Comparison of ENCODE assay signal across 17 cellular contexts in genomic region chr5:17080361-17080760, GRCh38.
A peak's percentile ranks its signal among the peaks of the same experiment; 100 is the strongest.
DNase-seq lines count a peak whose midpoint lies in the region; ATAC-seq, FAIRE-seq and TF ChIP-seq lines count a peak whose summit lies in the region.
"Had no signal": no experiment of that assay in that cellular context is flagged by ENCODE, and none has a peak within 500 bp of the region (broad histone marks: within the 10 kb centered on the region; RNA-seq: fewer than 3 reads in every experiment).

No MANE protein-coding gene starts in this region.

- no peaks in the 10 kb centered on the region for H3K36me3 ChIP-seq in endothelial cell of umbilical vein (ENCODE audit: control insufficient read depth in 2 of 2, extremely low read depth in 1 of 2, insufficient read depth in 2 of 2, low read length in 2 of 2)
- H3K36me3 ChIP-seq: HAP-1 had no signal

- H3K9me1 ChIP-seq in endothelial cell of umbilical vein (replicated peaks; ENCODE audit: control insufficient read depth, extremely low read depth, insufficient read depth, low read length), result no peaks in the 10 kb centered on the region

- CTCF ChIA-PET in endothelial cell of umbilical vein (lab: Charles Lee), result interaction anchor here (1.1 to 3.7 kb wide), 7 partner anchors 12 to 147 kb away, joined by 3 to 44 read pairs (median 8); partner anchors contain the start of gene MYO10

- dilution Hi-C loops in endothelial cell of umbilical vein (cut with MboI; ENCODE audit: extremely low pct_ligation_motif_present, low sequenced_read_pairs), result no loop called here

- H3K9me3 Mint-ChIP-seq in activated T-helper 17 cell treated with anti-CD3 and anti-CD28 coated beads, Interleukin-2, amount 50 U/mL, for 72 hours, result peaks cover 7% of the 10 kb centered on the region
- H3K9me3 Mint-ChIP-seq: CD4-positive, alpha-beta T cell had no signal

- no peak overlapping the region for H3K4me3 Mint-ChIP-seq in activated T-helper 17 cell treated with anti-CD3 and anti-CD28 coated beads, Interleukin-2, amount 50 U/mL, for 72 hours
- H3K4me3 Mint-ChIP-seq: CD4-positive, alpha-beta T cell had no signal

- TF ChIP-seq CTCF in VCaP (conservative IDR thresholded peaks at IDR 0.05) (no peak), endothelial cell of umbilical vein (IDR thresholded peaks at IDR 0.05; ENCODE audit: extremely low read depth in 1 of 2, insufficient read depth in 1 of 2, low read depth in 1 of 2, low read length in 2 of 2) (no peak), foreskin fibroblast (IDR thresholded peaks at IDR 0.05; ENCODE audit: low read depth, low read length) (no peak)

- H3K27ac ChIP-seq in VCaP (peak overlapping the region; percentile 85; the same call in 1 of the 2 replicates), endothelial cell of umbilical vein (ENCODE audit: insufficient read depth, low read depth, low read length) (peak overlapping the region; percentile 80)
- H3K27ac ChIP-seq: C4-2B had no signal

- no peak overlapping the region for H2AFZ ChIP-seq in endothelial cell of umbilical vein (ENCODE audit: low read depth, low read length)

- H3K9me3 ChIP-seq in endothelial cell of umbilical vein (replicated peaks; ENCODE audit: control insufficient read depth, insufficient read depth, low read length), result no peaks in the 10 kb centered on the region
- H3K9me3 ChIP-seq: HAP-1 had no signal

- no TSS peak for BruUV-seq in endothelial cell of umbilical vein (replicated peaks; lab: Mats Ljungman, UMichigan)

- peak overlapping the region; percentile 42 for H3K9ac ChIP-seq in endothelial cell of umbilical vein (replicated peaks; ENCODE audit: extremely low read depth, insufficient read depth, low read length)

- intact Hi-C loops in endothelial cell of umbilical vein (cut with micrococcal nuclease), result no loop called here

- no peak for TF ChIP-seq POLR2A in endothelial cell of umbilical vein (IDR thresholded peaks at IDR 0.05; ENCODE audit: low read depth, low read length)

- H3K4me2 ChIP-seq in endothelial cell of umbilical vein (ENCODE audit: insufficient read depth, low read length), result peak overlapping the region; percentile 88

- FAIRE-seq in endothelial cell of umbilical vein (lab: Jason Lieb, UNC), result no peak
- FAIRE-seq: A204.1, GM12878, GM19239 had no signal

- no peaks in the 10 kb centered on the region for H3K27me3 ChIP-seq in endothelial cell of umbilical vein (ENCODE audit: control insufficient read depth in 2 of 2, insufficient read depth in 2 of 2, low read length in 2 of 2)

- peaks cover 45% of the 10 kb centered on the region for H3K4me1 ChIP-seq in endothelial cell of umbilical vein (ENCODE audit: control insufficient read depth, extremely low read depth, insufficient read depth, low read length)

- DNase-seq in endothelial cell of umbilical vein (ENCODE audit: low read depth, low spot score) (no peak), foreskin fibroblast (peak; percentile 45 to 57), middle frontal gyrus (ENCODE audit: extremely low spot score, low spot score) (no peak)
- DNase-seq: ACHN; AML-193; CD4-positive, alpha-beta T cell; DMS79 treated with DMSO at 0.1 percent for 48 hours had no signal

- H3K27ac Mint-ChIP-seq in activated T-helper 17 cell treated with anti-CD3 and anti-CD28 coated beads, Interleukin-2, amount 50 U/mL, for 72 hours, result no peak overlapping the region
- H3K27ac Mint-ChIP-seq: CD4-positive, alpha-beta T cell had no signal

- no peaks in the 10 kb centered on the region for H3K36me3 Mint-ChIP-seq in activated T-helper 17 cell treated with anti-CD3 and anti-CD28 coated beads, Interleukin-2, amount 50 U/mL, for 72 hours (ENCODE audit: low read depth)

- no peaks in the 10 kb centered on the region for H4K20me1 ChIP-seq in endothelial cell of umbilical vein (replicated peaks; ENCODE audit: control insufficient read depth, extremely low read depth, insufficient read depth, low read length)

- H3K4me3 ChIP-seq in endothelial cell of umbilical vein (replicated peaks in 1 of 3; ENCODE audit: insufficient read depth in 1 of 3, low read depth in 1 of 3, low read length in 3 of 3) (no peak overlapping the region), foreskin fibroblast (ENCODE audit: low read depth in 1 of 2, low read length in 2 of 2) (no peak overlapping the region)
- H3K4me3 ChIP-seq: GM12878, GM23248, HAP-1 had no signal

- ATAC-seq in activated T-helper 17 cell treated with anti-CD3 and anti-CD28 coated beads, Interleukin-2, amount 50 U/mL, for 72 hours (replicated peaks), result no peak
- ATAC-seq in HG03342 (IDR thresholded peaks at IDR 0.05; ENCODE audit: unreplicated experiment) (no peak), GM21447 (IDR thresholded peaks at IDR 0.05; ENCODE audit: unreplicated experiment) (no peak)
- ATAC-seq: GM12878 had no signal

- no peaks in the 10 kb centered on the region for H3K79me2 ChIP-seq in endothelial cell of umbilical vein (ENCODE audit: control insufficient read depth, insufficient read depth, low read length)

- H3K27me3 Mint-ChIP-seq in activated T-helper 17 cell treated with anti-CD3 and anti-CD28 coated beads, Interleukin-2, amount 50 U/mL, for 72 hours, result peaks cover 10% of the 10 kb centered on the region

- no peaks in the 10 kb centered on the region for H3K4me1 Mint-ChIP-seq in activated T-helper 17 cell treated with anti-CD3 and anti-CD28 coated beads, Interleukin-2, amount 50 U/mL, for 72 hours

- POLR2A ChIA-PET in endothelial cell of umbilical vein (lab: Charles Lee), result no interaction called here

TF ChIP-seq in endothelial cell of umbilical vein, 7 proteins besides CTCF, POLR2A, EP300 and RAD21:
- TF ChIP-seq MAX (IDR thresholded peaks at IDR 0.05; ENCODE audit: insufficient read depth, insufficient read length) (no peak), POLR2AphosphoS5 (IDR thresholded peaks at IDR 0.05; ENCODE audit: insufficient read depth, low read depth, low read length) (no peak), EZH2 (IDR thresholded peaks at IDR 0.05; ENCODE audit: borderline replicate concordance, low read depth, low read length, severe bottlenecking) (no peak), GATA2 (IDR thresholded peaks at IDR 0.05; ENCODE audit: insufficient read depth, insufficient read length, low read depth, low read length) (no peak), JUN (IDR thresholded peaks at IDR 0.05; ENCODE audit: borderline replicate concordance, insufficient read depth, insufficient read length, low read depth) (no peak), FOS (IDR thresholded peaks at IDR 0.05; ENCODE audit: borderline replicate concordance, insufficient read depth, low read length) (no peak), MYC (IDR thresholded peaks at IDR 0.05; ENCODE audit: low read depth, low read length) (no peak)
TF ChIP-seq in endothelial cell of umbilical vein: peak in this region for 0.

Comparison
In these comparisons a context has a peak if more than half of its experiments do, and no peak if none do; other contexts are left out.
1. DNase-seq: peak in foreskin fibroblast (2 of 2); none in endothelial cell of umbilical vein (single experiment) and middle frontal gyrus (single experiment).